ENCODE assay signal across 1 cellular context in the genomic region with DNA sequence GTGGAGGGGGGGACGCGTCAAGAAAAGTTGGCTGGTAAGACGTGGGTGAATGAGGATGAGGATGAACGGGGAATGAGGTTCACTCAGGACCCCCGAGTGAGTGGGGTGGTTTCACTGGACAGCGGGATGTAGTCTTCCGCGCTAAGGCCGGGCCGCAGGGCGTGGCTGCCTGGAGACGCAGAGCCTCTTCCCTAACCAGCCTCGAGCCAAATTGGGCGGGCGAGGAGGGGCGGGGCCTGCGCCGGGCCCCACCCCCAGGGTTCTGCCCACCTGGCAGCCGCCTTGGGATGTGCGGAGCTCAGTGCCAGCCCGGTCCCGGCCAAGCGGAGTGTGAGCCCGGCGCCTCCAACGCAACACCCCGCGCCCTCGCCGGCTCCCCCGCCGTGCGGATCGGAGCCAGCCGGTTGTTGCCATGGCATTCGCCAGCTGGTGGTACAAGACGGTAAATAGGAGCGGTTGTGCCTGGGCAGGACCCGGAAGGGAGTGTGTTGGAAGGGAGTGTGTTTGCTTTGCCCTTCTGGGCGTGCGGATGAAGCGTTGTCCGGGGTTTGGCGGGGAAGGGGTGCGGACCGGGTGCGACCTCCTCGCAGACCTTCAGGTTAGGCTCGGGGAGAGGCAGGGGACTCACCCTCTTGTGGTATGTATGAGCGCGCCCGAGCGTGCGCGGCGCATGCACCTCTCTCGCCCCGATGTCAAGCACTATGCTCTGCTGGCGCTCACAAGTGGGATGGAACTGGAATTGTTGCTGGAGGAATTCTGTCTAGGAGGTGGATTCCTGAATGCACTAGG.
TF ChIP-seq lines count a peak whose summit lies in the region.

No MANE protein-coding gene starts in this region.

TF ChIP-seq in HepG2, 621 proteins besides CTCF, POLR2A, EP300 and RAD21 (continued from another document and continues in another):
- TF ChIP-seq SP1 (IDR thresholded peaks at IDR 0.05) (no peak), SP1 (CRISPR knock-in tag; IDR thresholded peaks at IDR 0.05) (peak; percentile 59), ZNF775 (CRISPR knock-in tag; IDR thresholded peaks at IDR 0.05; ENCODE audit: borderline replicate concordance) (no peak), HES4 (CRISPR knock-in tag; IDR thresholded peaks at IDR 0.05; ENCODE audit: borderline replicate concordance) (no peak), ZBTB38 (CRISPR knock-in tag; IDR thresholded peaks at IDR 0.05) (no peak; the same call in 1 of the 2 replicates), MIXL1 (CRISPR knock-in tag; IDR thresholded peaks at IDR 0.05) (no peak), ZNF441 (CRISPR knock-in tag; IDR thresholded peaks at IDR 0.05; ENCODE audit: borderline replicate concordance) (no peak), TBX2 (CRISPR knock-in tag; IDR thresholded peaks at IDR 0.05; ENCODE audit: borderline replicate concordance) (no peak), ZNF331 (CRISPR knock-in tag; IDR thresholded peaks at IDR 0.05) (no peak), ZNF160 (CRISPR knock-in tag; IDR thresholded peaks at IDR 0.05) (no peak), HNRNPL (IDR thresholded peaks at IDR 0.05; ENCODE audit: low read depth, low read length) (peak; percentile 94), ZFX (CRISPR knock-in tag; IDR thresholded peaks at IDR 0.05; ENCODE audit: low read depth) (0 out of 2 replicates have a peak, but pooled peaks have one; percentile 7), ZNF143 (CRISPR knock-in tag; IDR thresholded peaks at IDR 0.05) (0 out of 2 replicates have a peak, but pooled peaks have one; percentile 12), MTA3 (CRISPR knock-in tag; IDR thresholded peaks at IDR 0.05) (no peak), LCORL (IDR thresholded peaks at IDR 0.05) (no peak), LCORL (CRISPR knock-in tag; IDR thresholded peaks at IDR 0.05) (peak; percentile 48), MATR3 (CRISPR knock-in tag; IDR thresholded peaks at IDR 0.05) (no peak), IKZF1 (IDR thresholded peaks at IDR 0.05) (no peak), KLF15 (CRISPR knock-in tag; IDR thresholded peaks at IDR 0.05; ENCODE audit: borderline replicate concordance) (no peak), ZNF557 (CRISPR knock-in tag; IDR thresholded peaks at IDR 0.05) (no peak), ZNF496 (CRISPR knock-in tag; IDR thresholded peaks at IDR 0.05; ENCODE audit: insufficient replicate concordance) (no peak), MEF2D (CRISPR knock-in tag; IDR thresholded peaks at IDR 0.05) (no peak), HNF4G (IDR thresholded peaks at IDR 0.05; ENCODE audit: borderline replicate concordance, low read depth, low read length) (no peak), HNF4G (CRISPR knock-in tag; IDR thresholded peaks at IDR 0.05; ENCODE audit: borderline replicate concordance, low read depth) (no peak), TMF1 (CRISPR knock-in tag; IDR thresholded peaks at IDR 0.05; ENCODE audit: low read depth) (no peak; the same call in 1 of the 2 replicates), KDM5A (IDR thresholded peaks at IDR 0.05; ENCODE audit: borderline replicate concordance, low read length) (no peak; the same call in 1 of the 2 replicates), GATA4 (IDR thresholded peaks at IDR 0.05; ENCODE audit: borderline replicate concordance, low read depth) (no peak), TGIF2 (CRISPR knock-in tag; IDR thresholded peaks at IDR 0.05) (no peak; the same call in 1 of the 2 replicates), BRD4 (CRISPR knock-in tag; IDR thresholded peaks at IDR 0.05) (no peak), ZNF354B (CRISPR knock-in tag; IDR thresholded peaks at IDR 0.05) (no peak), ZFP36L2 (CRISPR knock-in tag; IDR thresholded peaks at IDR 0.05) (no peak), SNAI1 (CRISPR knock-in tag; IDR thresholded peaks at IDR 0.05; ENCODE audit: borderline replicate concordance) (no peak), KDM3A (CRISPR knock-in tag; IDR thresholded peaks at IDR 0.05; ENCODE audit: low read depth) (no peak), YY1 (IDR thresholded peaks at IDR 0.05; ENCODE audit: insufficient read depth, insufficient replicate concordance, low read depth, low read length) (no peak), ZNF788 (CRISPR knock-in tag; IDR thresholded peaks at IDR 0.05; ENCODE audit: borderline replicate concordance) (no peak), PAWR (CRISPR knock-in tag; IDR thresholded peaks at IDR 0.05; ENCODE audit: borderline replicate concordance) (no peak), RAD51 (IDR thresholded peaks at IDR 0.05; ENCODE audit: borderline replicate concordance) (no peak)
- TF ChIP-seq, protein P1, sequence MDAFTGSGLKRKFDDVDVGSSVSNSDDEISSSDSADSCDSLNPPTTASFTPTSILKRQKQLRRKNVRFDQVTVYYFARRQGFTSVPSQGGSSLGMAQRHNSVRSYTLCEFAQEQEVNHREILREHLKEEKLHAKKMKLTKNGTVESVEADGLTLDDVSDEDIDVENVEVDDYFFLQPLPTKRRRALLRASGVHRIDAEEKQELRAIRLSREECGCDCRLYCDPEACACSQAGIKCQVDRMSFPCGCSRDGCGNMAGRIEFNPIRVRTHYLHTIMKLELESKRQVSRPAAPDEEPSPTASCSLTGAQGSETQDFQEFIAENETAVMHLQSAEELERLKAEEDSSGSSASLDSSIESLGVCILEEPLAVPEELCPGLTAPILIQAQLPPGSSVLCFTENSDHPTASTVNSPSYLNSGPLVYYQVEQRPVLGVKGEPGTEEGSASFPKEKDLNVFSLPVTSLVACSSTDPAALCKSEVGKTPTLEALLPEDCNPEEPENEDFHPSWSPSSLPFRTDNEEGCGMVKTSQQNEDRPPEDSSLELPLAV (CRISPR knock-in tag; conservative IDR thresholded peaks at IDR 0.05; ENCODE audit: low read depth) = no peak
- TF ChIP-seq, protein P2, sequence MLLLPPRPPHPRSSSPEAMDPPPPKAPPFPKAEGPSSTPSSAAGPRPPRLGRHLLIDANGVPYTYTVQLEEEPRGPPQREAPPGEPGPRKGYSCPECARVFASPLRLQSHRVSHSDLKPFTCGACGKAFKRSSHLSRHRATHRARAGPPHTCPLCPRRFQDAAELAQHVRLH (CRISPR knock-in tag; IDR thresholded peaks at IDR 0.05; ENCODE audit: borderline replicate concordance, low read depth) = no peak
- TF ChIP-seq, protein P3, sequence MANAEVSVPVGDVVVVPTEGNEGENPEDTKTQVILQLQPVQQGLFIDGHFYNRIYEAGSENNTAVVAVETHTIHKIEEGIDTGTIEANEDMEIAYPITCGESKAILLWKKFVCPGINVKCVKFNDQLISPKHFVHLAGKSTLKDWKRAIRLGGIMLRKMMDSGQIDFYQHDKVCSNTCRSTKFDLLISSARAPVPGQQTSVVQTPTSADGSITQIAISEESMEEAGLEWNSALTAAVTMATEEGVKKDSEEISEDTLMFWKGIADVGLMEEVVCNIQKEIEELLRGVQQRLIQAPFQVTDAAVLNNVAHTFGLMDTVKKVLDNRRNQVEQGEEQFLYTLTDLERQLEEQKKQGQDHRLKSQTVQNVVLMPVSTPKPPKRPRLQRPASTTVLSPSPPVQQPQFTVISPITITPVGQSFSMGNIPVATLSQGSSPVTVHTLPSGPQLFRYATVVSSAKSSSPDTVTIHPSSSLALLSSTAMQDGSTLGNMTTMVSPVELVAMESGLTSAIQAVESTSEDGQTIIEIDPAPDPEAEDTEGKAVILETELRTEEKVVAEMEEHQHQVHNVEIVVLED (CRISPR knock-in tag; IDR thresholded peaks at IDR 0.05; ENCODE audit: borderline replicate concordance) = no peak
- TF ChIP-seq, protein P4, sequence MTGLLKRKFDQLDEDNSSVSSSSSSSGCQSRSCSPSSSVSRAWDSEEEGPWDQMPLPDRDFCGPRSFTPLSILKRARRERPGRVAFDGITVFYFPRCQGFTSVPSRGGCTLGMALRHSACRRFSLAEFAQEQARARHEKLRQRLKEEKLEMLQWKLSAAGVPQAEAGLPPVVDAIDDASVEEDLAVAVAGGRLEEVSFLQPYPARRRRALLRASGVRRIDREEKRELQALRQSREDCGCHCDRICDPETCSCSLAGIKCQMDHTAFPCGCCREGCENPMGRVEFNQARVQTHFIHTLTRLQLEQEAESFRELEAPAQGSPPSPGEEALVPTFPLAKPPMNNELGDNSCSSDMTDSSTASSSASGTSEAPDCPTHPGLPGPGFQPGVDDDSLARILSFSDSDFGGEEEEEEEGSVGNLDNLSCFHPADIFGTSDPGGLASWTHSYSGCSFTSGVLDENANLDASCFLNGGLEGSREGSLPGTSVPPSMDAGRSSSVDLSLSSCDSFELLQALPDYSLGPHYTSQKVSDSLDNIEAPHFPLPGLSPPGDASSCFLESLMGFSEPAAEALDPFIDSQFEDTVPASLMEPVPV (CRISPR knock-in tag; IDR thresholded peaks at IDR 0.05) = no peak
- TF ChIP-seq, protein P5, sequence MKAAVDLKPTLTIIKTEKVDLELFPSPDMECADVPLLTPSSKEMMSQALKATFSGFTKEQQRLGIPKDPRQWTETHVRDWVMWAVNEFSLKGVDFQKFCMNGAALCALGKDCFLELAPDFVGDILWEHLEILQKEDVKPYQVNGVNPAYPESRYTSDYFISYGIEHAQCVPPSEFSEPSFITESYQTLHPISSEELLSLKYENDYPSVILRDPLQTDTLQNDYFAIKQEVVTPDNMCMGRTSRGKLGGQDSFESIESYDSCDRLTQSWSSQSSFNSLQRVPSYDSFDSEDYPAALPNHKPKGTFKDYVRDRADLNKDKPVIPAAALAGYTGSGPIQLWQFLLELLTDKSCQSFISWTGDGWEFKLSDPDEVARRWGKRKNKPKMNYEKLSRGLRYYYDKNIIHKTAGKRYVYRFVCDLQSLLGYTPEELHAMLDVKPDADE (CRISPR knock-in tag; IDR thresholded peaks at IDR 0.05) = no peak
- TF ChIP-seq, protein P6, sequence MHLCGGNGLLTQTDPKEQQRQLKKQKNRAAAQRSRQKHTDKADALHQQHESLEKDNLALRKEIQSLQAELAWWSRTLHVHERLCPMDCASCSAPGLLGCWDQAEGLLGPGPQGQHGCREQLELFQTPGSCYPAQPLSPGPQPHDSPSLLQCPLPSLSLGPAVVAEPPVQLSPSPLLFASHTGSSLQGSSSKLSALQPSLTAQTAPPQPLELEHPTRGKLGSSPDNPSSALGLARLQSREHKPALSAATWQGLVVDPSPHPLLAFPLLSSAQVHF (CRISPR knock-in tag; IDR thresholded peaks at IDR 0.05) = no peak
- TF ChIP-seq, protein P7, sequence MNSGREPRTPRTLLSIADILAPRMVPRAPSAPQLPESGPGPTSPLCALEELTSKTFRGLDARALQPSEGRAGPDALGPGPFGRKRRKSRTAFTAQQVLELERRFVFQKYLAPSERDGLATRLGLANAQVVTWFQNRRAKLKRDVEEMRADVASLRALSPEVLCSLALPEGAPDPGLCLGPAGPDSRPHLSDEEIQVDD (CRISPR knock-in tag; IDR thresholded peaks at IDR 0.05; ENCODE audit: borderline replicate concordance) = no peak
- TF ChIP-seq, protein P8, sequence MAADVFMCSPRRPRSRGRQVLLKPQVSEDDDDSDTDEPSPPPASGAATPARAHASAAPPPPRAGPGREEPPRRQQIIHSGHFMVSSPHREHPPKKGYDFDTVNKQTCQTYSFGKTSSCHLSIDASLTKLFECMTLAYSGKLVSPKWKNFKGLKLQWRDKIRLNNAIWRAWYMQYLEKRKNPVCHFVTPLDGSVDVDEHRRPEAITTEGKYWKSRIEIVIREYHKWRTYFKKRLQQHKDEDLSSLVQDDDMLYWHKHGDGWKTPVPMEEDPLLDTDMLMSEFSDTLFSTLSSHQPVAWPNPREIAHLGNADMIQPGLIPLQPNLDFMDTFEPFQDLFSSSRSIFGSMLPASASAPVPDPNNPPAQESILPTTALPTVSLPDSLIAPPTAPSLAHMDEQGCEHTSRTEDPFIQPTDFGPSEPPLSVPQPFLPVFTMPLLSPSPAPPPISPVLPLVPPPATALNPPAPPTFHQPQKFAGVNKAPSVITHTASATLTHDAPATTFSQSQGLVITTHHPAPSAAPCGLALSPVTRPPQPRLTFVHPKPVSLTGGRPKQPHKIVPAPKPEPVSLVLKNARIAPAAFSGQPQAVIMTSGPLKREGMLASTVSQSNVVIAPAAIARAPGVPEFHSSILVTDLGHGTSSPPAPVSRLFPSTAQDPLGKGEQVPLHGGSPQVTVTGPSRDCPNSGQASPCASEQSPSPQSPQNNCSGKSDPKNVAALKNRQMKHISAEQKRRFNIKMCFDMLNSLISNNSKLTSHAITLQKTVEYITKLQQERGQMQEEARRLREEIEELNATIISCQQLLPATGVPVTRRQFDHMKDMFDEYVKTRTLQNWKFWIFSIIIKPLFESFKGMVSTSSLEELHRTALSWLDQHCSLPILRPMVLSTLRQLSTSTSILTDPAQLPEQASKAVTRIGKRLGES (CRISPR knock-in tag; IDR thresholded peaks at IDR 0.05; ENCODE audit: borderline replicate concordance) = no peak
- TF ChIP-seq, protein P9, sequence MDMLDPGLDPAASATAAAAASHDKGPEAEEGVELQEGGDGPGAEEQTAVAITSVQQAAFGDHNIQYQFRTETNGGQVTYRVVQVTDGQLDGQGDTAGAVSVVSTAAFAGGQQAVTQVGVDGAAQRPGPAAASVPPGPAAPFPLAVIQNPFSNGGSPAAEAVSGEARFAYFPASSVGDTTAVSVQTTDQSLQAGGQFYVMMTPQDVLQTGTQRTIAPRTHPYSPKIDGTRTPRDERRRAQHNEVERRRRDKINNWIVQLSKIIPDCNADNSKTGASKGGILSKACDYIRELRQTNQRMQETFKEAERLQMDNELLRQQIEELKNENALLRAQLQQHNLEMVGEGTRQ (IDR thresholded peaks at IDR 0.05; ENCODE audit: low read depth, low read length) = no peak
- TF ChIP-seq, protein P9 (CRISPR knock-in tag; IDR thresholded peaks at IDR 0.05; ENCODE audit: borderline replicate concordance) = no peak
- TF ChIP-seq, protein P10, sequence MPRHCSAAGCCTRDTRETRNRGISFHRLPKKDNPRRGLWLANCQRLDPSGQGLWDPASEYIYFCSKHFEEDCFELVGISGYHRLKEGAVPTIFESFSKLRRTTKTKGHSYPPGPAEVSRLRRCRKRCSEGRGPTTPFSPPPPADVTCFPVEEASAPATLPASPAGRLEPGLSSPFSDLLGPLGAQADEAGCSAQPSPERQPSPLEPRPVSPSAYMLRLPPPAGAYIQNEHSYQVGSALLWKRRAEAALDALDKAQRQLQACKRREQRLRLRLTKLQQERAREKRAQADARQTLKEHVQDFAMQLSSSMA (CRISPR knock-in tag; IDR thresholded peaks at IDR 0.05) = no peak
- TF ChIP-seq, protein P11, sequence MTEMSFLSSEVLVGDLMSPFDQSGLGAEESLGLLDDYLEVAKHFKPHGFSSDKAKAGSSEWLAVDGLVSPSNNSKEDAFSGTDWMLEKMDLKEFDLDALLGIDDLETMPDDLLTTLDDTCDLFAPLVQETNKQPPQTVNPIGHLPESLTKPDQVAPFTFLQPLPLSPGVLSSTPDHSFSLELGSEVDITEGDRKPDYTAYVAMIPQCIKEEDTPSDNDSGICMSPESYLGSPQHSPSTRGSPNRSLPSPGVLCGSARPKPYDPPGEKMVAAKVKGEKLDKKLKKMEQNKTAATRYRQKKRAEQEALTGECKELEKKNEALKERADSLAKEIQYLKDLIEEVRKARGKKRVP (CRISPR knock-in tag; IDR thresholded peaks at IDR 0.05) = no peak
- TF ChIP-seq, protein P12, sequence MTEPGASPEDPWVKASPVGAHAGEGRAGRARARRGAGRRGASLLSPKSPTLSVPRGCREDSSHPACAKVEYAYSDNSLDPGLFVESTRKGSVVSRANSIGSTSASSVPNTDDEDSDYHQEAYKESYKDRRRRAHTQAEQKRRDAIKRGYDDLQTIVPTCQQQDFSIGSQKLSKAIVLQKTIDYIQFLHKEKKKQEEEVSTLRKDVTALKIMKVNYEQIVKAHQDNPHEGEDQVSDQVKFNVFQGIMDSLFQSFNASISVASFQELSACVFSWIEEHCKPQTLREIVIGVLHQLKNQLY (CRISPR knock-in tag; IDR thresholded peaks at IDR 0.05) = no peak
